ENCODE assay signal across 23 cellular contexts in genomic region chr12:99824900-99825562, GRCh38.
DNase-seq lines count a peak whose midpoint lies in the region; ATAC-seq lines count a peak whose summit lies in the region.
"Had no signal": no experiment of that assay in that cellular context is flagged by ENCODE, and none has a peak within 500 bp of the region (broad histone marks: within the 10 kb centered on the region; RNA-seq: fewer than 3 reads in every experiment).

No MANE protein-coding gene starts in this region.

- no peak overlapping the region for H3K27ac ChIP-seq in aorta (ENCODE audit: low read depth in 1 of 2, low read length in 2 of 2)
- H3K27ac ChIP-seq: A549; BLaER1 treated with 17β-estradiol and CSF1 and Interleukin-3, amounts not matched to agents 10 nM and 100 nM; esophagus squamous epithelium; heart left ventricle; upper lobe of right lung had no signal

- no peaks in the 10 kb centered on the region for H3K36me3 ChIP-seq in aorta (ENCODE audit: control insufficient read depth in 1 of 2, insufficient read depth in 2 of 2, low read length in 1 of 2)
- H3K36me3 ChIP-seq: esophagus squamous epithelium, heart left ventricle, upper lobe of right lung had no signal

- H3K9me3 ChIP-seq in aorta (ENCODE audit: control insufficient read depth, low read length): no peaks in the 10 kb centered on the region
- H3K9me3 ChIP-seq: A549, esophagus squamous epithelium, upper lobe of right lung had no signal

- H3K27me3 ChIP-seq in aorta (ENCODE audit: control insufficient read depth in 1 of 2, insufficient read depth in 2 of 2, low read length in 1 of 2): no peaks in the 10 kb centered on the region
- H3K27me3 ChIP-seq: BLaER1 treated with 17β-estradiol and CSF1 and Interleukin-3, amounts not matched to agents 10 nM and 100 nM; esophagus squamous epithelium; heart left ventricle; upper lobe of right lung had no signal

- intact Hi-C loops in aorta (cut with DNase I): loop anchor here in 1 of 2 donors (10.0 kb wide), 2 partner anchors 80 to 160 kb away; partner anchors contain the start of gene ANKS1B

- DNase-seq in NCI-H748 (lab: John Stamatoyannopoulos, UW; ENCODE audit: unreplicated experiment) (peak; percentile 30), NCI-H748 treated with DMSO at 0.1 percent for 48 hours (lab: John Stamatoyannopoulos, UW) (no peak), NCI-H446 treated with DMSO at 0.1 percent for 48 hours (lab: John Stamatoyannopoulos, UW) (peak; percentile 73), left kidney (ENCODE audit: low read depth, low spot score) (peak; percentile 79), aorta (peak in 1 of 2 donors; percentile 27), dermis blood vessel endothelial cell (no peak)
- no peak for DNase-seq in activated naive CD4-positive, alpha-beta T cell treated with Interleukin-2 at 50 U/mL for 16 hours
- DNase-seq: activated B cell treated with CpG ODN at 0.5 μM for 24 hours; activated CD8-positive, alpha-beta memory T cell treated with anti-CD3 and anti-CD28 coated beads for 24 hours; activated naive CD8-positive, alpha-beta T cell treated with anti-CD3 and anti-CD28 coated beads, Interleukin-2, amount 10 ng/mL, durations not matched to agents 7 days and 5 days; central memory CD4-positive, alpha-beta T cell; esophagus squamous epithelium; heart left ventricle; naive thymus-derived CD4-positive, alpha-beta T cell; NCI-H187; SHP77 treated with DMSO at 0.1 percent for 48 hours; stimulated activated CD4-positive, alpha-beta T cell treated with anti-CD3 and anti-CD28 coated beads, Interleukin-12 subunit alpha, Interleukin-12 subunit beta, amount 100 ng/mL, for 4 hours; stimulated activated naive CD4-positive, alpha-beta T cell; upper lobe of right lung had no signal

- H3K4me3 ChIP-seq in aorta (ENCODE audit: low read length in 2 of 2): peak overlapping the region in 1 of 2 donors; percentile 18
- H3K4me3 ChIP-seq: A549; BLaER1 treated with 17β-estradiol and CSF1 and Interleukin-3, amounts not matched to agents 10 nM and 100 nM; esophagus squamous epithelium; heart left ventricle; lung; upper lobe of right lung had no signal

- WGBS in aorta, 2 donors: 18 to 22% methylated on average over 8 of the region's 8 CpGs

- ATAC-seq in aorta (ENCODE audit: low FRiP score): peak; percentile 63
- no peak for ATAC-seq in GM19467 (IDR thresholded peaks at IDR 0.05; ENCODE audit: unreplicated experiment)
- ATAC-seq: A549; heart left ventricle; naive thymus-derived CD4-positive, alpha-beta T cell; upper lobe of right lung had no signal

- no peaks in the 10 kb centered on the region for H3K4me1 ChIP-seq in aorta (ENCODE audit: control insufficient read depth in 1 of 2, insufficient read depth in 2 of 2, low read length in 2 of 2)
- H3K4me1 ChIP-seq: A549; BLaER1 treated with 17β-estradiol and CSF1 and Interleukin-3, amounts not matched to agents 10 nM and 100 nM; esophagus squamous epithelium; heart left ventricle; upper lobe of right lung had no signal

Comparison
In these comparisons a context has a peak if more than half of its experiments do, and no peak if none do; other contexts are left out.
1. DNase-seq: peak in NCI-H748 (single experiment), NCI-H446 treated with DMSO at 0.1 percent for 48 hours (single experiment) and left kidney (single experiment); none in NCI-H748 treated with DMSO at 0.1 percent for 48 hours (single experiment), dermis blood vessel endothelial cell (single experiment) and activated naive CD4-positive, alpha-beta T cell treated with Interleukin-2 at 50 U/mL for 16 hours (single experiment).